ENCODE assay signal across 26 cellular contexts in genomic region chr4:142687547-142688275, GRCh38.
"Had no signal": no experiment of that assay in that cellular context is flagged by ENCODE, and none has a peak within 500 bp of the region (broad histone marks: within the 10 kb centered on the region; RNA-seq: fewer than 3 reads in every experiment).

No MANE protein-coding gene starts in this region.

- H3K9me3 Mint-ChIP-seq: activated T-helper 2 cell treated with anti-CD3 and anti-CD28 coated beads, Interferon-gamma antibody, Interleukin-2, Interleukin-4, amounts not matched to agents 10 μg/mL and 5 μg/mL and 100 μg/mL, durations not matched to agents 14 hours and 24 hours and 36 hours; effector memory CD8-positive, alpha-beta T cell; nephron had no signal

- H3K27me3 ChIP-seq: colonic mucosa, dorsolateral prefrontal cortex, esophagus muscularis mucosa, gastrocnemius medialis, sigmoid colon, thyroid gland had no signal

- H3K27ac ChIP-seq: colonic mucosa, dorsolateral prefrontal cortex, esophagus muscularis mucosa, gastrocnemius medialis, sigmoid colon, thyroid gland, VCaP had no signal

- H3K36me3 ChIP-seq: colonic mucosa, esophagus muscularis mucosa, gastrocnemius medialis, sigmoid colon, thyroid gland had no signal

- H3K27ac Mint-ChIP-seq: activated CD4-positive, alpha-beta memory T cell treated with anti-CD3 and anti-CD28 coated beads for 36 hours; activated T-helper 2 cell treated with anti-CD3 and anti-CD28 coated beads, Interferon-gamma antibody, Interleukin-2, Interleukin-4, amounts not matched to agents 10 μg/mL and 5 μg/mL and 100 μg/mL, durations not matched to agents 14 hours and 24 hours and 36 hours; brain; effector memory CD8-positive, alpha-beta T cell; nephron; T-helper 2 cell treated with Interferon-gamma antibody and Interleukin-4, amounts not matched to agents 5 μg/mL and 100 μg/mL, for 36 hours had no signal

- DNase-seq: activated CD4-positive, alpha-beta memory T cell treated with anti-CD3 and anti-CD28 coated beads for 36 hours; activated CD4-positive, alpha-beta T cell treated with anti-CD3 and anti-CD28 coated beads for 1 hour; activated naive CD4-positive, alpha-beta T cell treated with Interleukin-2 at 50 U/mL for 16 hours; aorta; colonic mucosa; dorsolateral prefrontal cortex; effector memory CD8-positive, alpha-beta T cell; gastrocnemius medialis; islet precursor cell; left cardiac atrium; mesenchymal stem cell; occipital lobe; sigmoid colon; stimulated activated CD4-positive, alpha-beta T cell treated with anti-CD3 and anti-CD28 coated beads, Interleukin-2, amount 100 ng/mL, for 48 hours; stimulated activated naive CD4-positive, alpha-beta T cell treated with Interleukin-2 at 50 U/mL for 16 hours; substantia nigra; T-cell; thyroid gland had no signal

- H3K4me1 ChIP-seq: colonic mucosa, esophagus muscularis mucosa, thyroid gland had no signal

- H3K36me3 Mint-ChIP-seq: brain had no signal

- H3K4me3 ChIP-seq: colonic mucosa, dorsolateral prefrontal cortex, esophagus muscularis mucosa, gastrocnemius medialis, sigmoid colon, smooth muscle cell, thyroid gland had no signal

- ATAC-seq: effector memory CD8-positive, alpha-beta T cell; gastrocnemius medialis; left cardiac atrium; SK-N-SH treated with all-trans-retinoic acid at 6 μM for 48 hours; T-cell had no signal

- H3K27me3 Mint-ChIP-seq: activated CD4-positive, alpha-beta memory T cell treated with anti-CD3 and anti-CD28 coated beads for 36 hours; T-cell had no signal

- H3K4me3 Mint-ChIP-seq: activated CD4-positive, alpha-beta memory T cell treated with anti-CD3 and anti-CD28 coated beads for 36 hours; brain; effector memory CD8-positive, alpha-beta T cell; nephron; T-cell; T-helper 2 cell treated with Interferon-gamma antibody and Interleukin-4, amounts not matched to agents 5 μg/mL and 100 μg/mL, for 36 hours had no signal

- H3K9me3 ChIP-seq: colonic mucosa, esophagus muscularis mucosa, gastrocnemius medialis, sigmoid colon, thyroid gland had no signal
